19 cellular contexts compared by ENCODE assay signal in genomic region chr12:32864731-32865130, GRCh38. TPM values are rescaled to one million over a fixed set of nuclear protein-coding genes. Genes with fewer than 3 reads are reported as not detected.
DNase-seq lines count a peak whose midpoint lies in the region; ATAC-seq, FAIRE-seq and TF ChIP-seq lines count a peak whose summit lies in the region.
"Had no signal": no experiment of that assay in that cellular context is flagged by ENCODE, and none has a peak within 500 bp of the region (broad histone marks: within the 10 kb centered on the region; RNA-seq: fewer than 3 reads in every experiment).

No MANE protein-coding gene starts in this region.

- H3K36me3 ChIP-seq in mammary epithelial cell (ENCODE audit: insufficient read depth, low read length), result peaks cover 9% of the 10 kb centered on the region
- peaks cover 6% of the 10 kb centered on the region for H3K36me3 ChIP-seq in bronchial epithelial cell (ENCODE audit: control insufficient read depth, insufficient read depth, low read length)

- H3K4me1 Mint-ChIP-seq in MCF 10A (ENCODE audit: insufficient read depth, unreplicated experiment), result peaks cover 5% of the 10 kb centered on the region

- no peak overlapping the region for H3K27ac Mint-ChIP-seq in MCF 10A (ENCODE audit: low read depth, unreplicated experiment)
- H3K27ac Mint-ChIP-seq: CD4-positive, alpha-beta T cell; HFFc6 had no signal

- peaks cover 8% of the 10 kb centered on the region for H3K4me1 ChIP-seq in mammary epithelial cell (ENCODE audit: insufficient read depth, low read length)
- H3K4me1 ChIP-seq: A549 had no signal

- in situ Hi-C loops in mammary epithelial cell (cut with MboI; ENCODE audit: low sequenced_read_pairs in 2 of 2), result no loop called here

- H2AFZ ChIP-seq in mammary epithelial cell (ENCODE audit: low read depth, low read length), result no peak overlapping the region

- DNase-seq in MCF 10A (ENCODE audit: unreplicated experiment) (no peak), mammary epithelial cell (no peak), HT1080 (ENCODE audit: low read depth) (peak; percentile 56), bronchial epithelial cell (ENCODE audit: low read depth) (peak; percentile 64), NCI-H1417 treated with DMSO at 0.1 percent for 48 hours (lab: John Stamatoyannopoulos, UW) (no peak), activated gamma-delta T cell treated with Interleukin-2 at 50 U/mL for 16 hours (no peak)
- DNase-seq: AML-193; CD4-positive, alpha-beta T cell; DMS153; DMS79; GF-D8; GOT3; H7; HFFc6 had no signal

- TSS peak; percentile 10 for BruUV-seq in MCF 10A (replicated peaks; lab: Mats Ljungman, UMichigan)
- no TSS peak for BruUV-seq in mammary epithelial cell (replicated peaks; lab: Mats Ljungman, UMichigan)

- dilution Hi-C loops in mammary epithelial cell (cut with HindIII; ENCODE audit: low sequenced_read_pairs), result no loop called here

- no peaks in the 10 kb centered on the region for H3K9me3 ChIP-seq in mammary epithelial cell (replicated peaks; ENCODE audit: insufficient read depth, low read length)
- H3K9me3 ChIP-seq: A549 had no signal

- no peak overlapping the region for H3K9ac ChIP-seq in mammary epithelial cell (ENCODE audit: insufficient read depth, low read length)

- H3K4me2 ChIP-seq in mammary epithelial cell (ENCODE audit: insufficient read depth, low read depth, low read length), result no peak overlapping the region
- H3K4me2 ChIP-seq: A549 had no signal

- CTCF ChIA-PET in MCF 10A (lab: Yijun Ruan, JAX), result no interaction called here
- CTCF ChIA-PET in mammary epithelial cell (lab: Charles Lee; ENCODE audit: low non-redundant PET), result no interaction called here

- WGBS in mammary epithelial cell (ENCODE audit: low coverage, missing lambda C conversion rate), result 93% methylated on average over 2 of the region's 2 CpGs

- H3K4me3 Mint-ChIP-seq in MCF 10A (ENCODE audit: unreplicated experiment), result no peak overlapping the region
- H3K4me3 Mint-ChIP-seq: CD4-positive, alpha-beta T cell; HFFc6 had no signal

- H4K20me1 ChIP-seq in mammary epithelial cell (ENCODE audit: insufficient read depth, low read length), result no peaks in the 10 kb centered on the region

- TF ChIP-seq CTCF in MCF 10A (IDR thresholded peaks at IDR 0.05; ENCODE audit: unreplicated experiment), result no peak
- TF ChIP-seq CTCF in mammary epithelial cell (conservative IDR thresholded peaks at IDR 0.05 in 1 of 2, IDR thresholded peaks at IDR 0.05 in 1 of 2; ENCODE audit: extremely low read depth in 1 of 2, insufficient read depth in 1 of 2, low read depth in 1 of 2, low read length in 2 of 2), result no peak
- TF ChIP-seq CTCF in bronchial epithelial cell (IDR thresholded peaks at IDR 0.05; ENCODE audit: insufficient read depth, low read length, severe bottlenecking), result no peak

- H3K4me3 ChIP-seq in mammary epithelial cell (replicated peaks in 1 of 3; ENCODE audit: insufficient read depth in 1 of 3, low read depth in 2 of 3, low read length in 3 of 3), result no peak overlapping the region
- H3K4me3 ChIP-seq in bronchial epithelial cell (ENCODE audit: low read depth, low read length), result no peak overlapping the region
- H3K4me3 ChIP-seq: A549 had no signal

- no peak for ATAC-seq in HG02623 (IDR thresholded peaks at IDR 0.05; ENCODE audit: unreplicated experiment)
- ATAC-seq: A549, HCT116 had no signal

- H3K27ac ChIP-seq in mammary epithelial cell (ENCODE audit: insufficient read depth, low read depth, low read length), result no peak overlapping the region
- H3K27ac ChIP-seq: 22Rv1, A549, C4-2B had no signal

- intact Hi-C loops in MCF 10A (cut with micrococcal nuclease) (no loop called here), mammary epithelial cell (cut with micrococcal nuclease) (no loop called here)

- H3K36me3 Mint-ChIP-seq in MCF 10A (ENCODE audit: insufficient read depth, unreplicated experiment), result peaks cover 94% of the 10 kb centered on the region

- FAIRE-seq in bronchial epithelial cell (lab: Jason Lieb, UNC), result no peak

- H3K27me3 ChIP-seq in mammary epithelial cell (ENCODE audit: insufficient read depth, low read length) (no peaks in the 10 kb centered on the region), bronchial epithelial cell (ENCODE audit: control insufficient read depth, insufficient read depth, low read length) (no peaks in the 10 kb centered on the region)

- no peaks in the 10 kb centered on the region for H3K27me3 Mint-ChIP-seq in MCF 10A (ENCODE audit: insufficient read depth, unreplicated experiment)
- H3K27me3 Mint-ChIP-seq: CD4-positive, alpha-beta T cell had no signal

- POLR2A ChIA-PET in MCF 10A (lab: Yijun Ruan, JAX), result no interaction called here

- no peaks in the 10 kb centered on the region for H3K9me3 Mint-ChIP-seq in MCF 10A (ENCODE audit: unreplicated experiment)
- H3K9me3 Mint-ChIP-seq: CD4-positive, alpha-beta T cell had no signal

- peaks cover 42% of the 10 kb centered on the region for H3K79me2 ChIP-seq in mammary epithelial cell (ENCODE audit: insufficient read depth, low read length)

RNA-seq across cellular contexts. Expression of gene PKP2, which starts 31.8 kb away (rescaled TPM):
- total RNA-seq in MCF 10A (2022) (58.5 and 88.0 TPM in 2 replicates), mammary epithelial cell (10 to 100 TPM; 42.3 to 42.8 TPM), bronchial epithelial cell (53.9 and 74.5 TPM in 2 replicates)
- polyA plus RNA-seq in mammary epithelial cell, result 35.8 TPM
- polyA minus RNA-seq in mammary epithelial cell, result 51.7 TPM
- total RNA-seq in HT1080 (2014; rRNA removed; shearing (Covaris generic)), result 3.4 and 4.6 TPM in 2 replicates
- polyA plus RNA-seq in HT1080 (2015; cell fraction: cytosol; rRNA removed), result 4.2 and 4.5 TPM in 2 replicates
- 3.9 and 4.4 TPM in 2 replicates for polyA plus RNA-seq in HT1080 (2015; cell fraction: nucleus; rRNA removed)

Comparison
In these comparisons a context has a peak if more than half of its experiments do, and no peak if none do; other contexts are left out.
1. DNase-seq: peak in HT1080 (single experiment) and bronchial epithelial cell (single experiment); none in MCF 10A (single experiment), mammary epithelial cell (single experiment), NCI-H1417 treated with DMSO at 0.1 percent for 48 hours (single experiment) and activated gamma-delta T cell treated with Interleukin-2 at 50 U/mL for 16 hours (single experiment).